ENCODE assay signal across 7 cellular contexts in genomic region chr14:34025325-34026017, GRCh38.
"Had no signal": no experiment of that assay in that cellular context is flagged by ENCODE, and none has a peak within 500 bp of the region (broad histone marks: within the 10 kb centered on the region; RNA-seq: fewer than 3 reads in every experiment).

No MANE protein-coding gene starts in this region.

- H3K4me2 ChIP-seq: KMS-11 had no signal

- H3K9ac ChIP-seq: KMS-11 had no signal

- H3K27ac ChIP-seq: HL-60, KMS-11 had no signal

- FAIRE-seq: HTR-8/SVneo had no signal

- H3K4me3 Mint-ChIP-seq: IgD-negative memory B cell had no signal

- H3K27ac Mint-ChIP-seq: IgD-negative memory B cell had no signal

- H3K36me3 Mint-ChIP-seq: IgD-negative memory B cell had no signal

- DNase-seq: IMR-90, KBM-7, KG1 had no signal
